In the genomic region with DNA sequence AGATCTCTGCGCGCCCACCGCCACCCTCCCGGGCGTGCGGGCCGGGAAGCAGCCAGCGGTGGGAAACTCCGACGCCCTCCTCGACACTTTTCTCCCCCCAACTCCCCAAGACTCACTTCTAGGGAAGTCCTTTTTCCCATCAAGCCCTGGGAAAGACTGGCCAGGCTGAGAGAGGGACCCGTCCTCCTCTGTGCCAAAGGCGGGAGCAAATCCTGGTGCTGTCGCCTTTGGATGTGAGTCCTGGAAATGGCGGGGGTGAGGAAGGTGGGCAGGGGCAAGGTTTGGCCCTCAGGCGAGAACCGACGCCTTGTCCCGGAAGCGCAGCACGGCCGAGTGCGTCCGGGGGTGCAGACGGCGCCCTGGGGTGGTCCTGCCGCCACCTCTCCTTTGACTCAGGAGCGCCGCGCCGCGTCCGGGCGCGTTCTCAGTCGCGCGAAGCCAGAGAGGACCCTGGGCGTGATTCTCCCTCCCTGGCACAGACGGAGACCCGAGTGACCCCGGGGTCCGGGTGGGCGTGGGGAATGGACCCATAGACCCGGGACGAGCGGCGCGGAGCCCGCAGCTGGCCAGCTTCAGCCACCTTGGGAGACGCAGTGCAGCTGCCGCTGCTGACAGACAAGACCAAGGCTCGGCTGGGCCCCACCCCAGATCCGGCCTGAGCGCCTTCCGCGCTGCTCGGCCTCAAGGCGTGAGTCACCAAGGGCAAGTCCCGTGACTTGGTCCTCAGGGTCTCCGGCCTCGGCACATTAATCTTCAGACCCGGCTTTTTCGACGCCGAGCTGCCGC, we compare ENCODE assay signal across 8 cellular contexts. TPM values are rescaled to one million over a fixed set of nuclear protein-coding genes. Genes with fewer than 3 reads are reported as not detected.
DNase-seq lines count a peak whose midpoint lies in the region; ATAC-seq, FAIRE-seq and TF ChIP-seq lines count a peak whose summit lies in the region.

No MANE protein-coding gene starts in this region.

- DNase-seq in GM04504 (ENCODE audit: low read depth) (peak; percentile 59), MM.1S (peak; percentile 58), Right ventricle myocardium inferior (ENCODE audit: missing footprints) (peak; percentile 90), pancreas (peak; percentile 73 to 90 (median 82)), NCI-H2029 treated with DMSO at 0.1 percent for 48 hours (lab: John Stamatoyannopoulos, UW) (no peak)
- no peak for DNase-seq in stimulated activated naive CD4-positive, alpha-beta T cell (lab: John Stamatoyannopoulos, UW)

- no peak overlapping the region for H3K27ac Mint-ChIP-seq in activated T-helper 17 cell treated with anti-CD3 and anti-CD28 coated beads, Interleukin-2, amount 50 U/mL, for 72 hours

- WGBS in pancreas, 2 donors: 1% methylated on average over 65 to 67 of the region's 67 CpGs

- H3K27me3 Mint-ChIP-seq in activated T-helper 17 cell treated with anti-CD3 and anti-CD28 coated beads, Interleukin-2, amount 50 U/mL, for 72 hours: peaks cover 36% of the 10 kb centered on the region

- no peaks in the 10 kb centered on the region for H3K9me3 Mint-ChIP-seq in activated T-helper 17 cell treated with anti-CD3 and anti-CD28 coated beads, Interleukin-2, amount 50 U/mL, for 72 hours

- no peak for FAIRE-seq in pancreas (lab: Jason Lieb, UNC)

- intact Hi-C loops in Right ventricle myocardium inferior (cut with DNase I): loop anchor here (5.0 to 10.0 kb wide), 2 partner anchors 84 to 152 kb away; a partner anchor contains a TSS
- intact Hi-C loops in pancreas (cut with DNase I): no loop called here

- 0 out of 2 replicates have a peak, but pooled peaks cover 14% of the 10 kb centered on the region for H3F3A ChIP-seq in MM.1S (ENCODE audit: insufficient read depth, low read length)

- H3K4me3 Mint-ChIP-seq in activated T-helper 17 cell treated with anti-CD3 and anti-CD28 coated beads, Interleukin-2, amount 50 U/mL, for 72 hours: peak overlapping the region; percentile 69

- peaks cover 13% of the 10 kb centered on the region for H3K79me2 ChIP-seq in MM.1S (ENCODE audit: low read length)

- no peak overlapping the region for H3K27ac ChIP-seq in MM.1S (ENCODE audit: low read length)
- H3K27ac ChIP-seq in pancreas: peak overlapping the region; percentile 23 to 74 (median 48)

- H3K4me3 ChIP-seq in MM.1S (ENCODE audit: low read length) (peak overlapping the region; percentile 64), pancreas (peak overlapping the region; percentile 38 to 75 (median 52))

- H3K9ac ChIP-seq in MM.1S (ENCODE audit: low read length): peak overlapping the region; percentile 44; the same call in 1 of the 2 replicates

- TF ChIP-seq CTCF in MM.1S (IDR thresholded peaks at IDR 0.05; ENCODE audit: low read length) (peak; percentile 44), pancreas (IDR thresholded peaks at IDR 0.05) (no peak)

- peaks cover 40% of the 10 kb centered on the region for H3K36me3 Mint-ChIP-seq in activated T-helper 17 cell treated with anti-CD3 and anti-CD28 coated beads, Interleukin-2, amount 50 U/mL, for 72 hours (ENCODE audit: low read depth)

- H3K27me3 ChIP-seq in MM.1S (replicated peaks; ENCODE audit: insufficient read depth, low read length) (peaks cover 22% of the 10 kb centered on the region), pancreas (peaks cover 0 to 6% (median 0%) of the 10 kb centered on the region in 4 donors)

- no peaks in the 10 kb centered on the region for H3K9me2 ChIP-seq in MM.1S (replicated peaks; ENCODE audit: insufficient read depth, low read length)

- H3K4me2 ChIP-seq in MM.1S (ENCODE audit: low read depth, low read length): peak overlapping the region; percentile 90

- H3K36me3 ChIP-seq in MM.1S (replicated peaks; ENCODE audit: insufficient read depth, low read length): no peaks in the 10 kb centered on the region
- H3K36me3 ChIP-seq in pancreas: no peaks in the 10 kb centered on the region

- H3K9me3 ChIP-seq in MM.1S (replicated peaks; ENCODE audit: insufficient read depth, low read length) (no peaks in the 10 kb centered on the region), pancreas (no peaks in the 10 kb centered on the region)

- H4K20me1 ChIP-seq in MM.1S (ENCODE audit: insufficient read depth, low read length): no peaks in the 10 kb centered on the region

- H3K4me1 ChIP-seq in MM.1S (ENCODE audit: low read length) (peaks cover 9% of the 10 kb centered on the region), pancreas (peaks cover 8 to 30% (median 11%) of the 10 kb centered on the region in 3 donors)

- H3K4me1 Mint-ChIP-seq in activated T-helper 17 cell treated with anti-CD3 and anti-CD28 coated beads, Interleukin-2, amount 50 U/mL, for 72 hours: peaks cover 34% of the 10 kb centered on the region

- peak overlapping the region; percentile 96 for H2AFZ ChIP-seq in MM.1S (ENCODE audit: low read length)

- peak; percentile 34 for ATAC-seq in GM21723 (IDR thresholded peaks at IDR 0.05; ENCODE audit: unreplicated experiment)
- ATAC-seq in activated T-helper 17 cell treated with anti-CD3 and anti-CD28 coated beads, Interleukin-2, amount 50 U/mL, for 72 hours (replicated peaks): peak; percentile 42
- ATAC-seq in Right ventricle myocardium inferior: peak; percentile 73
- ATAC-seq in pancreas: peak; percentile 59 to 66 (median 64)

RNA-seq across cellular contexts. Expression of a gene that starts 3.5 kb away (rescaled TPM):
- total RNA-seq in activated T-helper 17 cell treated with anti-CD3 and anti-CD28 coated beads, Interleukin-2, amount 50 U/mL, for 72 hours: 1 to 10 TPM in 1 of 2 donors, under 1 TPM in 1; 0.39 to 1.3 TPM
- total RNA-seq in Right ventricle myocardium inferior (0.43 TPM), pancreas (1 to 10 TPM in 3 of 6 donors, under 1 TPM in 3; 0.21 to 2.3 (median 0.85) TPM)
- 1 to 10 TPM; 1.3 TPM for polyA plus RNA-seq in pancreas

RNA-seq across cellular contexts. Expression of a gene that starts 4.6 kb away (rescaled TPM):
- 10 to 100 TPM; 22.0 to 32.8 TPM for total RNA-seq in activated T-helper 17 cell treated with anti-CD3 and anti-CD28 coated beads, Interleukin-2, amount 50 U/mL, for 72 hours
- total RNA-seq in Right ventricle myocardium inferior (26.7 TPM), pancreas (10 to 100 TPM in 4 of 6 donors, 1 to 10 TPM in 2; 8.8 to 14.9 (median 11.0) TPM)
- 10 to 100 TPM; 14.2 to 16.4 TPM for polyA plus RNA-seq in pancreas

RNA-seq across cellular contexts. Expression of a gene that starts 11.3 kb away (rescaled TPM):
- total RNA-seq in activated T-helper 17 cell treated with anti-CD3 and anti-CD28 coated beads, Interleukin-2, amount 50 U/mL, for 72 hours: 1 to 10 TPM in 1 of 2 donors, under 1 TPM in 1; 0.39 to 1.4 TPM
- total RNA-seq in Right ventricle myocardium inferior: not detected
- total RNA-seq in pancreas: not detected
- under 1 TPM in 1 of 2 donors, not detected in 1; 0.12 TPM for polyA plus RNA-seq in pancreas

RNA-seq across cellular contexts. Expression of a gene that starts 20.0 kb away (rescaled TPM):
- total RNA-seq in activated T-helper 17 cell treated with anti-CD3 and anti-CD28 coated beads, Interleukin-2, amount 50 U/mL, for 72 hours: 10 to 100 TPM; 27.2 to 32.4 TPM
- total RNA-seq in Right ventricle myocardium inferior (12.2 TPM), pancreas (10 to 100 TPM; 10.1 to 17.2 (median 11.3) TPM)
- 10 to 100 TPM; 18.1 to 21.2 TPM for polyA plus RNA-seq in pancreas

RNA-seq across cellular contexts. Expression of a gene that starts 20.1 kb away (rescaled TPM):
- total RNA-seq in activated T-helper 17 cell treated with anti-CD3 and anti-CD28 coated beads, Interleukin-2, amount 50 U/mL, for 72 hours: 10 to 100 TPM; 25.4 to 26.3 TPM
- 8.3 TPM for total RNA-seq in Right ventricle myocardium inferior
- 10 to 100 TPM in 1 of 6 donors, 1 to 10 TPM in 5; 4.9 to 11.6 (median 5.7) TPM for total RNA-seq in pancreas
- 10 to 100 TPM in 1 of 2 donors, 1 to 10 TPM in 1; 5.7 to 14.0 TPM for polyA plus RNA-seq in pancreas

Comparison
In these comparisons a context has a peak if more than half of its experiments do, and no peak if none do; other contexts are left out.
1. DNase-seq: peak in GM04504 (single experiment), MM.1S (single experiment), Right ventricle myocardium inferior (single experiment) and pancreas (6 of 6); none in stimulated activated naive CD4-positive, alpha-beta T cell (0 of 6) and NCI-H2029 treated with DMSO at 0.1 percent for 48 hours (single experiment).
2. Peak in every context shown above with its lines, with median percentiles within 50 percentile points of each other: ATAC-seq.